Comparison of ENCODE assay signal across 8 cellular contexts in genomic region chr18:63511285-63511684, GRCh38. TPM values are rescaled to one million over a fixed set of nuclear protein-coding genes. Genes with fewer than 3 reads are reported as not detected.
DNase-seq lines count a peak whose midpoint lies in the region; ATAC-seq and TF ChIP-seq lines count a peak whose summit lies in the region.

No MANE protein-coding gene starts in this region.

- H3K4me1 ChIP-seq in RWPE2 (ENCODE audit: insufficient read depth, poor library complexity, severe bottlenecking) (no peaks in the 10 kb centered on the region), suprapubic skin (peaks cover 7% of the 10 kb centered on the region)

- H3K27me3 ChIP-seq in RWPE2 (ENCODE audit: insufficient read depth, poor library complexity, severe bottlenecking) (no peaks in the 10 kb centered on the region), suprapubic skin (no peaks in the 10 kb centered on the region)

- TF ChIP-seq CTCF in RWPE2 (IDR thresholded peaks at IDR 0.05; ENCODE audit: poor library complexity, severe bottlenecking) (peak; percentile 83), suprapubic skin (IDR thresholded peaks at IDR 0.05) (peak in 1 of 2 donors; percentile 40)

- no peak overlapping the region for H3K4me3 ChIP-seq in RWPE2 (ENCODE audit: severe bottlenecking)
- H3K4me3 ChIP-seq in suprapubic skin = no peak overlapping the region

- H3K36me3 ChIP-seq in RWPE2 (ENCODE audit: low read depth) = no peaks in the 10 kb centered on the region
- H3K36me3 ChIP-seq in suprapubic skin = no peaks in the 10 kb centered on the region

- TF ChIP-seq EP300 in suprapubic skin (IDR thresholded peaks at IDR 0.05) = no peak

- H3K9me3 ChIP-seq in RWPE2 (ENCODE audit: severe bottlenecking) (no peaks in the 10 kb centered on the region), suprapubic skin (no peaks in the 10 kb centered on the region)

- WGBS in suprapubic skin = 28% methylated on average over 7 of the region's 7 CpGs

- H3K27ac ChIP-seq in RWPE2 (ENCODE audit: poor library complexity, severe bottlenecking) = no peak overlapping the region
- no peak overlapping the region for H3K27ac ChIP-seq in suprapubic skin

- ATAC-seq in RWPE2 (ENCODE audit: low read depth) (peak; percentile 59), GM21576 (IDR thresholded peaks at IDR 0.05; ENCODE audit: unreplicated experiment) (no peak), HG03135 (IDR thresholded peaks at IDR 0.05; ENCODE audit: unreplicated experiment) (no peak)

- TF ChIP-seq POLR2A in suprapubic skin (IDR thresholded peaks at IDR 0.05) = no peak

- DNase-seq in COLO829 (ENCODE audit: low spot score) = peak; percentile 20
- DNase-seq in HCEC 1CT = peak; percentile 26
- DNase-seq in RWPE2 (ENCODE audit: low spot score) = no peak
- DNase-seq in glomerular visceral epithelial cell (ENCODE audit: extremely low spot score) = peak; percentile 8
- peak; percentile 52 for DNase-seq in superior temporal gyrus (ENCODE audit: extremely low spot score)
- DNase-seq in suprapubic skin (ENCODE audit: low spot score in 2 of 2) = no peak

RNA-seq across cellular contexts. Expression of gene SERPINB12, which starts 30.9 kb away (rescaled TPM):
- total RNA-seq in suprapubic skin = 10 to 100 TPM; 14.8 to 88.4 (median 79.5) TPM

RNA-seq across cellular contexts. Expression of gene SERPINB5, which starts 34.5 kb away (rescaled TPM):
- 100 to 1,000 TPM; 158 to 658 (median 458) TPM for total RNA-seq in suprapubic skin

Comparison
In these comparisons a context has a peak if more than half of its experiments do, and no peak if none do; other contexts are left out.
1. DNase-seq: peak in COLO829 (single experiment), HCEC 1CT (single experiment), glomerular visceral epithelial cell (single experiment) and superior temporal gyrus (single experiment); none in RWPE2 (single experiment) and suprapubic skin (0 of 2).